ENCODE assay signal across 1 cellular context in the genomic region with DNA sequence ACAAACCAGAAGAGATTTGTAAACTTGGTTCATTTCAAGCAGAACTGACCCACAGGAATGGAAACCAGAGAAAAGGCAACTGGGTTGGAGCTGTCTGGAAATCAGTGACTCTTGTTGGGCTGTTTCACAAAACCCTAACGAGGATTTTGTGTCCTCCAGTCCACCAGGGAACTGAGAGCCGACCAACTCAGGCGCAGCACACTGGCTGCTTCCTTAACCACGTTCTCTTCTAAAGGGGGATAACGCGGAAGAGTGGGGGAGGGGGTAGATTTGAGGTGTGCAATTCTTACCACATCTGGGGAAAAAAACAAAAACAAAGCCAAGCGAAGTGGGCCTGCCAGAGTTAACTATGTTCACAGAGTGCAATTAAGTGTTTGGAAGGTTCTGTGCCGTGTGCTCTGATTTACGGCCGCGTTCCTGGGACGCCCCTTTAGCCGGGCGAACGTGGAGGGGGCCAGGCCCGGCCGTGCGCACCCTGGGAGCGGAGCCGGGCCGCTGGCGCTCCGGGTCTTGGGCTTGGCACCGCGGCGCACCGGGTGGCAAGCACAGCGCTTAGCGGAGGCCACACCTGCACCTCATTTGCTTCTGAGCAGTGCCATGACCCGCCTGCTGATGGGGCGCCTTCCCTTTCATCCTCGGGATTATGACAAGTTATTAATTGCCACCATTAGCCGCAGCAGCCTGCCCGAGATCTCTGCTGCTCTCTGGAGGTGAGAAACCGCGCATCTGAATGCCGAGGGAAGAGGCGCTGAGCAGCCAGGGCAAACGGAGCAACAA.
TF ChIP-seq lines count a peak whose summit lies in the region.

No MANE protein-coding gene starts in this region.

TF ChIP-seq in liver, 16 proteins besides CTCF, POLR2A, EP300 and RAD21 (continued from another document):
- TF ChIP-seq TAF1 (conservative IDR thresholded peaks at IDR 0.05) (no peak), JUND (IDR thresholded peaks at IDR 0.05) (no peak), HNF4G (IDR thresholded peaks at IDR 0.05) (no peak), FOXA1 (IDR thresholded peaks at IDR 0.05) (no peak), HNF4A (conservative IDR thresholded peaks at IDR 0.05) (no peak), EGR1 (IDR thresholded peaks at IDR 0.05; ENCODE audit: low read depth in 2 of 2) (no peak), MAX (IDR thresholded peaks at IDR 0.05) (no peak), RXRA (IDR thresholded peaks at IDR 0.05) (no peak), ZBTB33 (IDR thresholded peaks at IDR 0.05) (no peak), GABPA (IDR thresholded peaks at IDR 0.05 in 1 of 2, conservative IDR thresholded peaks at IDR 0.05 in 1 of 2) (no peak)
TF ChIP-seq in liver: peak in this region for 0.
